22 cellular contexts compared by ENCODE assay signal in genomic region chr13:24107955-24108614, GRCh38. TPM values are rescaled to one million over a fixed set of nuclear protein-coding genes. Genes with fewer than 3 reads are reported as not detected.
DNase-seq lines count a peak whose midpoint lies in the region; ATAC-seq and TF ChIP-seq lines count a peak whose summit lies in the region.
"Had no signal": no experiment of that assay in that cellular context is flagged by ENCODE, and none has a peak within 500 bp of the region (broad histone marks: within the 10 kb centered on the region; RNA-seq: fewer than 3 reads in every experiment).

No MANE protein-coding gene starts in this region.

- no peak overlapping the region for H3K4me3 Mint-ChIP-seq in neural crest cell
- no peak overlapping the region for H3K4me3 Mint-ChIP-seq in activated T-cell treated with anti-CD3 and anti-CD28 coated beads, Interleukin-2, amount 50 U/mL, for 24 hours
- H3K4me3 Mint-ChIP-seq: activated CD8-positive, alpha-beta memory T cell treated with anti-CD3 and anti-CD28 coated beads, Interleukin-2, amount 10 ng/mL, durations not matched to agents 7 days and 5 days; immature natural killer cell had no signal

- intact Hi-C loops in IMR-90 (cut with micrococcal nuclease) = no loop called here
- intact Hi-C loops in body of pancreas (cut with DNase I) = no loop called here

- H3K27ac Mint-ChIP-seq in neural crest cell (ENCODE audit: unreplicated experiment) = peak overlapping the region; percentile 30
- no peak overlapping the region for H3K27ac Mint-ChIP-seq in activated T-cell treated with anti-CD3 and anti-CD28 coated beads, Interleukin-2, amount 50 U/mL, for 24 hours
- H3K27ac Mint-ChIP-seq: activated CD8-positive, alpha-beta memory T cell treated with anti-CD3 and anti-CD28 coated beads, Interleukin-2, amount 10 ng/mL, durations not matched to agents 7 days and 5 days; immature natural killer cell had no signal

- TF ChIP-seq RAD21 in IMR-90 (IDR thresholded peaks at IDR 0.05; ENCODE audit: low read length) = no peak

- 87% methylated on average over 3 of the region's 16 CpGs; no CpG with 5 or more reads in 1 of the 2 experiments for WGBS in IMR-90 (ENCODE audit: extremely low coverage in 2 of 2, insufficient read length in 1 of 2), 2 experiments
- 45 to 49% methylated on average over 16 of the region's 16 CpGs for WGBS in body of pancreas, 2 donors

- BruUV-seq in IMR-90 (replicated peaks; lab: Mats Ljungman, UMichigan) = no TSS peak

- H2AK5ac ChIP-seq in IMR-90 (ENCODE audit: low read depth, low read length) = no peak overlapping the region

- no peaks in the 10 kb centered on the region for H3K9me3 Mint-ChIP-seq in neural crest cell
- H3K9me3 Mint-ChIP-seq in activated T-cell treated with anti-CD3 and anti-CD28 coated beads, Interleukin-2, amount 50 U/mL, for 24 hours = no peaks in the 10 kb centered on the region

- no peak overlapping the region for H3K56ac ChIP-seq in IMR-90 (ENCODE audit: extremely low read depth, insufficient read depth, low read length)

- H3K4me1 ChIP-seq in IMR-90 (ENCODE audit: control insufficient read depth, insufficient read depth, low read length) = peaks cover 2% of the 10 kb centered on the region; the same call in 1 of the 2 replicates
- peaks cover 28% of the 10 kb centered on the region for H3K4me1 ChIP-seq in body of pancreas
- H3K4me1 ChIP-seq: BLaER1 treated with 17β-estradiol and CSF1 and Interleukin-3, amounts not matched to agents 10 nM and 100 nM had no signal

- no peaks in the 10 kb centered on the region for H3K27me3 Mint-ChIP-seq in neural crest cell (ENCODE audit: low read depth)
- H3K27me3 Mint-ChIP-seq in activated T-cell treated with anti-CD3 and anti-CD28 coated beads, Interleukin-2, amount 50 U/mL, for 24 hours = peaks cover 21% of the 10 kb centered on the region

- H3K9me1 ChIP-seq in IMR-90 (ENCODE audit: insufficient read depth, low read length) = no peaks in the 10 kb centered on the region

- H3K9ac ChIP-seq in IMR-90 (ENCODE audit: low read depth, low read length) = no peak overlapping the region
- H3K9ac ChIP-seq: BLaER1 treated with 17β-estradiol and CSF1 and Interleukin-3, amounts not matched to agents 10 nM and 100 nM had no signal

- H3K79me1 ChIP-seq in IMR-90 (ENCODE audit: low read depth in 1 of 2, low read length in 2 of 2) = no peaks in the 10 kb centered on the region

- no peak overlapping the region for H4K91ac ChIP-seq in IMR-90 (ENCODE audit: insufficient read depth, low read depth, low read length)

- no peak overlapping the region for H3K4me2 ChIP-seq in IMR-90 (ENCODE audit: low read depth, low read length)
- H3K4me2 ChIP-seq: BLaER1 treated with 17β-estradiol and CSF1 and Interleukin-3, amounts not matched to agents 10 nM and 100 nM had no signal

- H3K23ac ChIP-seq in IMR-90 (ENCODE audit: low read depth, low read length) = no peak overlapping the region

- no peak overlapping the region for H2BK20ac ChIP-seq in IMR-90 (ENCODE audit: low read depth, low read length)

- in situ Hi-C loops in IMR-90 (cut with MboI; ENCODE audit: low sequenced_read_pairs) = no loop called here

- no peak overlapping the region for H3K18ac ChIP-seq in IMR-90 (ENCODE audit: low read depth, low read length)

- peak overlapping the region; percentile 9 for H2AFZ ChIP-seq in IMR-90 (replicated peaks; ENCODE audit: low read length, poor library complexity)

- no peak overlapping the region for H4K5ac ChIP-seq in IMR-90 (ENCODE audit: low read depth, low read length)

- no peak overlapping the region for H2BK5ac ChIP-seq in IMR-90 (ENCODE audit: low read depth, low read length, poor library complexity, severe bottlenecking)

- H3K36me3 Mint-ChIP-seq in neural crest cell (ENCODE audit: low read depth) = no peaks in the 10 kb centered on the region
- no peaks in the 10 kb centered on the region for H3K36me3 Mint-ChIP-seq in activated T-cell treated with anti-CD3 and anti-CD28 coated beads, Interleukin-2, amount 50 U/mL, for 24 hours (ENCODE audit: low read depth)
- H3K36me3 Mint-ChIP-seq: activated CD8-positive, alpha-beta memory T cell treated with anti-CD3 and anti-CD28 coated beads, Interleukin-2, amount 10 ng/mL, durations not matched to agents 7 days and 5 days; immature natural killer cell had no signal

- no peaks in the 10 kb centered on the region for H3K9me3 ChIP-seq in IMR-90 (ENCODE audit: control insufficient read depth, insufficient read depth, low read length)
- H3K9me3 ChIP-seq in body of pancreas = no peaks in the 10 kb centered on the region
- H3K9me3 ChIP-seq: BLaER1 treated with 17β-estradiol and CSF1 and Interleukin-3, amounts not matched to agents 10 nM and 100 nM; right lobe of liver; stomach had no signal

- H3K14ac ChIP-seq in IMR-90 (replicated peaks; ENCODE audit: low read depth, low read length) = no peak overlapping the region

- H3K27me3 ChIP-seq in IMR-90 (ENCODE audit: control insufficient read depth, insufficient read depth, low read length) (peaks cover 1% of the 10 kb centered on the region; the same call in 1 of the 2 replicates), body of pancreas (no peaks in the 10 kb centered on the region)
- H3K27me3 ChIP-seq: BLaER1 treated with 17β-estradiol and CSF1 and Interleukin-3, amounts not matched to agents 10 nM and 100 nM; brain microvascular endothelial cell; right lobe of liver; stomach had no signal

- DNase-seq in IMR-90 (peak; percentile 74), body of pancreas (peak in 1 of 4 donors; percentile 24), neural crest cell (ENCODE audit: low read depth, low spot score) (no peak), glomerular visceral epithelial cell (ENCODE audit: extremely low spot score) (no peak)
- no peak for DNase-seq in activated T-cell treated with anti-CD3 and anti-CD28 coated beads, Interleukin-2, amount 50 U/mL, for 24 hours
- DNase-seq: activated CD4-positive, alpha-beta T cell treated with anti-CD3 and anti-CD28 coated beads, Interleukin-2, amount 50 U/mL, for 4 hours; activated CD8-positive, alpha-beta memory T cell treated with anti-CD3 and anti-CD28 coated beads, Interleukin-2, amount 10 ng/mL, durations not matched to agents 7 days and 5 days; activated naive CD4-positive, alpha-beta T cell; brain microvascular endothelial cell; hippocampal formation; immature natural killer cell; KBM-7; left colon; mammary epithelial cell; NCI-H1105 treated with DMSO at 0.1 percent for 48 hours; NCI-H2029 treated with DMSO at 0.1 percent for 48 hours; right lobe of liver; stimulated activated CD4-positive, alpha-beta T cell treated with anti-CD3 and anti-CD28 coated beads, Interleukin-2, amount 100 ng/mL, for 48 hours; stomach had no signal

- POLR2A ChIA-PET in IMR-90 (lab: Charles Lee; ENCODE audit: unreplicated experiment) = no interaction called here

- ATAC-seq in IMR-90 (ENCODE audit: low read depth) (peak; percentile 70), body of pancreas (no peak), HG03520 (IDR thresholded peaks at IDR 0.05; ENCODE audit: unreplicated experiment) (no peak), GM21529 (IDR thresholded peaks at IDR 0.05; ENCODE audit: unreplicated experiment) (no peak)
- ATAC-seq: activated CD8-positive, alpha-beta memory T cell treated with anti-CD3 and anti-CD28 coated beads, Interleukin-2, amount 10 ng/mL, durations not matched to agents 7 days and 5 days; left colon; right lobe of liver had no signal

- no peak overlapping the region for H2BK15ac ChIP-seq in IMR-90 (ENCODE audit: low read depth, low read length)

- no peaks in the 10 kb centered on the region for H4K20me1 ChIP-seq in IMR-90 (ENCODE audit: insufficient read depth, low read length)
- H4K20me1 ChIP-seq: BLaER1 treated with 17β-estradiol and CSF1 and Interleukin-3, amounts not matched to agents 10 nM and 100 nM had no signal

- H3K27ac ChIP-seq in IMR-90 (ENCODE audit: insufficient read depth, low read length) = no peak overlapping the region
- peak overlapping the region; percentile 11 to 79 (median 58) for H3K27ac ChIP-seq in body of pancreas
- H3K27ac ChIP-seq: BLaER1 treated with 17β-estradiol and CSF1 and Interleukin-3, amounts not matched to agents 10 nM and 100 nM; brain microvascular endothelial cell; stomach had no signal

- no peaks in the 10 kb centered on the region for H3K36me3 ChIP-seq in IMR-90 (ENCODE audit: control insufficient read depth, insufficient read depth, low read length)
- no peaks in the 10 kb centered on the region for H3K36me3 ChIP-seq in body of pancreas (replicated peaks in 1 of 2; ENCODE audit: insufficient read depth in 1 of 2, low read depth in 2 of 2)
- H3K36me3 ChIP-seq: BLaER1 treated with 17β-estradiol and CSF1 and Interleukin-3, amounts not matched to agents 10 nM and 100 nM; brain microvascular endothelial cell; right lobe of liver; stomach had no signal

- CTCF ChIA-PET in IMR-90 (lab: Yijun Ruan, JAX) = no interaction called here

- H4K8ac ChIP-seq in IMR-90 (ENCODE audit: low read depth in 2 of 2, low read length in 2 of 2) = 0 out of 4 replicates have a peak overlapping the region, but pooled peaks of 1 of the 2 experiments have one; percentile 19

- dilution Hi-C loops in IMR-90 (cut with HindIII; ENCODE audit: low sequenced_read_pairs, unreplicated experiment) = no loop called here

- no peak overlapping the region for H3K4ac ChIP-seq in IMR-90 (ENCODE audit: low read depth, low read length)

- TF ChIP-seq CTCF in IMR-90 (conservative IDR thresholded peaks at IDR 0.05; ENCODE audit: low read depth, low read length) (no peak), body of pancreas (IDR thresholded peaks at IDR 0.05) (no peak), neural crest cell (conservative IDR thresholded peaks at IDR 0.05) (no peak)

- no peak overlapping the region for H3K4me3 ChIP-seq in IMR-90 (ENCODE audit: insufficient read depth, low read depth, low read length)
- H3K4me3 ChIP-seq in body of pancreas = no peak overlapping the region
- H3K4me3 ChIP-seq: BLaER1 treated with 17β-estradiol and CSF1 and Interleukin-3, amounts not matched to agents 10 nM and 100 nM; right lobe of liver; stomach had no signal

- no peak for TF ChIP-seq POLR2A in IMR-90 (IDR thresholded peaks at IDR 0.05; ENCODE audit: low read depth, low read length)
- TF ChIP-seq POLR2A in body of pancreas (IDR thresholded peaks at IDR 0.05) = no peak

- peaks cover 79% of the 10 kb centered on the region for H3K4me1 Mint-ChIP-seq in neural crest cell
- no peaks in the 10 kb centered on the region for H3K4me1 Mint-ChIP-seq in activated T-cell treated with anti-CD3 and anti-CD28 coated beads, Interleukin-2, amount 50 U/mL, for 24 hours (ENCODE audit: low read depth)
- H3K4me1 Mint-ChIP-seq: immature natural killer cell had no signal

- H2AK9ac ChIP-seq in IMR-90 (replicated peaks; ENCODE audit: low read depth, low read length, poor library complexity) = no peak overlapping the region

- no peak overlapping the region for H2BK120ac ChIP-seq in IMR-90 (ENCODE audit: low read depth, low read length)

RNA-seq across cellular contexts. Expression of gene SPATA13, which starts 52.4 kb away (rescaled TPM):
- 11.4 and 12.5 TPM in 2 replicates for total RNA-seq in IMR-90 (2012; rRNA removed)
- polyA plus RNA-seq in IMR-90 (2012; rRNA removed) = 8.4 and 10.5 TPM in 2 replicates
- polyA plus RNA-seq in IMR-90 (2012; cell fraction: cytosol; rRNA removed) = 4.7 and 5.1 TPM in 2 replicates
- 28.6 and 38.1 TPM in 2 replicates for polyA plus RNA-seq in IMR-90 (2012; cell fraction: nucleus; rRNA removed; ENCODE audit: low replicate concordance)
- total RNA-seq in body of pancreas = 100 to 1,000 TPM in 1 of 2 donors, 10 to 100 TPM in 1; 83.3 to 359 TPM
- 42.3 and 45.8 TPM in 2 replicates for total RNA-seq in neural crest cell
